In genomic region chr2:74671479-74671878, GRCh38 we compare ENCODE assay signal across 18 cellular contexts. TPM values are rescaled to one million over a fixed set of nuclear protein-coding genes. Genes with fewer than 3 reads are reported as not detected.
DNase-seq lines count a peak whose midpoint lies in the region; ATAC-seq and TF ChIP-seq lines count a peak whose summit lies in the region.
"Had no signal": no experiment of that assay in that cellular context is flagged by ENCODE, and none has a peak within 500 bp of the region (broad histone marks: within the 10 kb centered on the region; RNA-seq: fewer than 3 reads in every experiment).

No MANE protein-coding gene starts in this region.

- CTCF ChIA-PET in HEK293T (lab: Yijun Ruan, JAX), result interaction anchor here (0.6 kb wide), 1 partner anchor 73 kb away, joined by 16 read pairs; no protein-coding TSS in a partner anchor

- H3K9me3 ChIP-seq in RWPE2 (ENCODE audit: severe bottlenecking) (no peaks in the 10 kb centered on the region), thyroid gland (no peaks in the 10 kb centered on the region)
- H3K9me3 ChIP-seq: tibial nerve had no signal

- no peak overlapping the region for H3K27ac ChIP-seq in RWPE2 (ENCODE audit: poor library complexity, severe bottlenecking)
- no peak overlapping the region for H3K27ac ChIP-seq in epithelial cell of prostate
- no peak overlapping the region for H3K27ac ChIP-seq in thyroid gland
- H3K27ac ChIP-seq: C4-2B, tibial nerve had no signal

- no peaks in the 10 kb centered on the region for H3K27me3 ChIP-seq in RWPE2 (ENCODE audit: insufficient read depth, poor library complexity, severe bottlenecking)
- H3K27me3 ChIP-seq in thyroid gland, result no peaks in the 10 kb centered on the region
- H3K27me3 ChIP-seq: tibial nerve had no signal

- H3K4me1 ChIP-seq in RWPE2 (ENCODE audit: insufficient read depth, poor library complexity, severe bottlenecking) (no peaks in the 10 kb centered on the region), thyroid gland (no peaks in the 10 kb centered on the region)
- H3K4me1 ChIP-seq: tibial nerve had no signal

- no peak for TF ChIP-seq POLR2A in thyroid gland (IDR thresholded peaks at IDR 0.05)

- no peak for TF ChIP-seq CTCF in RWPE2 (IDR thresholded peaks at IDR 0.05; ENCODE audit: poor library complexity, severe bottlenecking)
- TF ChIP-seq CTCF in thyroid gland (IDR thresholded peaks at IDR 0.05), result no peak

- peak; percentile 38 for DNase-seq in GM04503 (ENCODE audit: low read depth)
- no peak for DNase-seq in RWPE2 (ENCODE audit: low spot score)
- peak; percentile 10 for DNase-seq in epithelial cell of prostate (ENCODE audit: low read depth, low spot score)
- peak; percentile 19 for DNase-seq in pulmonary artery endothelial cell (ENCODE audit: low read depth, low spot score)
- no peak for DNase-seq in thyroid gland
- DNase-seq in HEK293T (ENCODE audit: extremely low spot score), result no peak
- DNase-seq: activated effector memory CD4-positive, alpha-beta T cell treated with Interleukin-2 at 50 U/mL for 16 hours; cortex of kidney; KG1; NCI-H1105 treated with DMSO at 0.1 percent for 48 hours; occipital lobe; SHP77; small intestine had no signal

- ATAC-seq in RWPE2 (ENCODE audit: low read depth) (peak; percentile 51; the same call in 1 of the 3 replicates), HG02610 (IDR thresholded peaks at IDR 0.05; ENCODE audit: unreplicated experiment) (no peak), HG03280 (IDR thresholded peaks at IDR 0.05; ENCODE audit: unreplicated experiment) (no peak)
- ATAC-seq: esophagus mucosa had no signal

- peaks cover 4% of the 10 kb centered on the region for H3K36me3 ChIP-seq in RWPE2 (ENCODE audit: low read depth)
- peaks cover 5 to 9% of the 10 kb centered on the region in 2 donors for H3K36me3 ChIP-seq in thyroid gland

- H3K4me3 ChIP-seq in RWPE2 (ENCODE audit: severe bottlenecking), result no peak overlapping the region
- no peak overlapping the region for H3K4me3 ChIP-seq in thyroid gland (replicated peaks in 1 of 3)
- H3K4me3 ChIP-seq: tibial nerve had no signal

- POLR2A ChIA-PET in HEK293T (lab: Yijun Ruan, JAX), result no interaction called here

- intact Hi-C loops in thyroid gland (cut with DNase I), result no loop called here

TF ChIP-seq in HEK293T, 16 proteins besides CTCF, POLR2A, EP300 and RAD21:
- TF ChIP-seq L3MBTL2 (conservative IDR thresholded peaks at IDR 0.05) (no peak), ARNT (IDR thresholded peaks at IDR 0.05) (no peak), PKNOX1 (IDR thresholded peaks at IDR 0.05) (no peak), NFRKB (IDR thresholded peaks at IDR 0.05) (no peak), ZNF384 (IDR thresholded peaks at IDR 0.05) (no peak), BHLHE40 (IDR thresholded peaks at IDR 0.05; ENCODE audit: borderline replicate concordance) (no peak), SUZ12 (IDR thresholded peaks at IDR 0.05) (no peak), FOXA1 (IDR thresholded peaks at IDR 0.05) (no peak), HDGF (IDR thresholded peaks at IDR 0.05; ENCODE audit: borderline replicate concordance) (no peak), SP1 (IDR thresholded peaks at IDR 0.05) (no peak), LEF1 (IDR thresholded peaks at IDR 0.05; ENCODE audit: borderline replicate concordance) (no peak), FOXM1 (IDR thresholded peaks at IDR 0.05; ENCODE audit: borderline replicate concordance) (no peak), TARDBP (IDR thresholded peaks at IDR 0.05) (no peak)

RNA-seq across cellular contexts. Expression of gene SEMA4F, which starts 17.4 kb away (rescaled TPM):
- 5.5 and 6.4 TPM in 2 replicates for total RNA-seq in pulmonary artery endothelial cell
- 1 to 10 TPM; 4.3 to 7.2 (median 6.1) TPM for total RNA-seq in thyroid gland

RNA-seq across cellular contexts. Expression of gene M1AP, which starts 23.3 kb away (rescaled TPM):
- total RNA-seq in pulmonary artery endothelial cell (not detected in 2 replicates), thyroid gland (1 to 10 TPM in 3 of 4 donors, under 1 TPM in 1; 0.81 to 2.6 (median 1.8) TPM)
- total RNA-seq: occipital lobe had no signal

Comparison
In these comparisons a context has a peak if more than half of its experiments do, and no peak if none do; other contexts are left out.
1. DNase-seq: peak in GM04503 (single experiment), epithelial cell of prostate (single experiment) and pulmonary artery endothelial cell (single experiment); none in RWPE2 (single experiment), thyroid gland (0 of 2) and HEK293T (single experiment).